Comparison of ENCODE assay signal across 8 cellular contexts in the genomic region with DNA sequence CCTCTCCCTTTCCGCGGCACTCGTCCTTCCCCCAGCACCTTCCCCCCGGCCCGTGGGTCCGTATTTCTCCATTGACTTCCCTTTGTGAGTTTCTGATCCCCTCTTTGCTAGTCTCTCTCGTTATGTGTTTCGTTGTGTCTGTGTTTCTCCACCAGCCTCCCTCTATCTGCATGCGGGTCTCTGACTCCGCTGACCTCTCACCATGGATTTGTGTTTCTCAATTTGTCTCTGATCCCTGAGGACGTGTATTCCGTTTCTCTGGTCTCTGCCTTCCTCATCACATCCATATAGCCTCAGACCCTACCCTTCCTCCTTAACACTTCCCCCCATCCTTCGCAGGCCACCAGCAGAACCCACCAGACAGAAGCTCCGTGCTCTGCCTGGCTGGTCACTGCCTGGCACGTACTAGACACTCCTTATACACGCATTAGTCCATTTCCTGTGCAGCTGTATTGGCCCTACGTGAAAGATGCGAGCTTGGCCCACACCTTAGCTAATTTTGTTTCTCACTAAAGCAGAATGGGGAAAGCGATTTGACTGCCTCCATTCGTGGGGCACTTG. TPM values are rescaled to one million over a fixed set of nuclear protein-coding genes. Genes with fewer than 3 reads are reported as not detected.
DNase-seq lines count a peak whose midpoint lies in the region; ATAC-seq and FAIRE-seq lines count a peak whose summit lies in the region.

No MANE protein-coding gene starts in this region.

- 2 to 4% (median 3%) methylated on average over 20 of the region's 20 CpGs for WGBS in small intestine, 3 donors

- H3K36me3 Mint-ChIP-seq in activated naive CD8-positive, alpha-beta T cell treated with anti-CD3 and anti-CD28 coated beads, Interleukin-2, amount 10 ng/mL, durations not matched to agents 7 days and 5 days: peaks cover 9% of the 10 kb centered on the region

- H3K9me3 ChIP-seq in iPS-20b (ENCODE audit: insufficient read depth, low read depth, low read length) (no peaks in the 10 kb centered on the region), small intestine (ENCODE audit: control insufficient read depth, low read depth) (no peaks in the 10 kb centered on the region)

- POLR2A ChIA-PET in activated naive CD8-positive, alpha-beta T cell treated with anti-CD3 and anti-CD28 coated beads, Interleukin-2, amount 10 ng/mL, durations not matched to agents 7 days and 5 days (lab: Charles Lee): interaction anchor here (1.6 kb wide), 1 partner anchor 8 kb away, joined by 6 read pairs; the partner anchor contains the start of gene TMED9

- no peaks in the 10 kb centered on the region for H3K27me3 Mint-ChIP-seq in activated naive CD8-positive, alpha-beta T cell treated with anti-CD3 and anti-CD28 coated beads, Interleukin-2, amount 10 ng/mL, durations not matched to agents 7 days and 5 days

- ATAC-seq in HG03159 (IDR thresholded peaks at IDR 0.05; ENCODE audit: unreplicated experiment): peak; percentile 7
- no peak for ATAC-seq in activated naive CD8-positive, alpha-beta T cell treated with anti-CD3 and anti-CD28 coated beads, Interleukin-2, amount 10 ng/mL, durations not matched to agents 7 days and 5 days (ENCODE audit: low read depth)
- no peak for ATAC-seq in GM18520 (IDR thresholded peaks at IDR 0.05; ENCODE audit: unreplicated experiment)
- no peak for ATAC-seq in GM21447 (IDR thresholded peaks at IDR 0.05; ENCODE audit: unreplicated experiment)

- peaks cover 24% of the 10 kb centered on the region for H3K4me1 Mint-ChIP-seq in activated naive CD8-positive, alpha-beta T cell treated with anti-CD3 and anti-CD28 coated beads, Interleukin-2, amount 10 ng/mL, durations not matched to agents 7 days and 5 days

- FAIRE-seq in small intestine (lab: Jason Lieb, UNC): no peak

- DNase-seq in COLO668 (lab: John Stamatoyannopoulos, UW; ENCODE audit: unreplicated experiment) (peak; percentile 8), small intestine (no peak), putamen (ENCODE audit: low spot score) (no peak)
- no peak for DNase-seq in activated naive CD8-positive, alpha-beta T cell treated with anti-CD3 and anti-CD28 coated beads, Interleukin-2, amount 10 ng/mL, durations not matched to agents 7 days and 5 days

- H3K4me1 ChIP-seq in iPS-20b (ENCODE audit: insufficient read depth, low read length) (no peaks in the 10 kb centered on the region), small intestine (ENCODE audit: control insufficient read depth in 2 of 2, insufficient read depth in 1 of 2, low read depth in 1 of 2, low read length in 1 of 2) (no peaks in the 10 kb centered on the region)

- H3K4me3 Mint-ChIP-seq in activated naive CD8-positive, alpha-beta T cell treated with anti-CD3 and anti-CD28 coated beads, Interleukin-2, amount 10 ng/mL, durations not matched to agents 7 days and 5 days: peak overlapping the region; percentile 99

- H3K9ac ChIP-seq in iPS-20b (ENCODE audit: low read depth, low read length): peak overlapping the region; percentile 89

- H3K4me3 ChIP-seq in iPS-20b (ENCODE audit: low read length) (peak overlapping the region; percentile 92), small intestine (ENCODE audit: low read depth in 1 of 2, low read length in 2 of 2) (peak overlapping the region; percentile 68 to 79)

- peak overlapping the region; percentile 95 for H3K27ac Mint-ChIP-seq in activated naive CD8-positive, alpha-beta T cell treated with anti-CD3 and anti-CD28 coated beads, Interleukin-2, amount 10 ng/mL, durations not matched to agents 7 days and 5 days

- H3K27me3 ChIP-seq in iPS-20b (ENCODE audit: insufficient read depth, low read length) (peaks cover 17% of the 10 kb centered on the region), small intestine (ENCODE audit: control insufficient read depth in 2 of 2, insufficient read depth in 2 of 2, low read length in 2 of 2) (no peaks in the 10 kb centered on the region)

- H3K36me3 ChIP-seq in iPS-20b (ENCODE audit: insufficient read depth, low read depth, low read length) (peaks cover 18% of the 10 kb centered on the region), small intestine (ENCODE audit: control insufficient read depth in 2 of 2, insufficient read depth in 2 of 2, low read length in 2 of 2) (peaks cover 3 to 8% of the 10 kb centered on the region in 2 donors)

- H3K27ac ChIP-seq in iPS-20b (ENCODE audit: low read length): no peak overlapping the region
- H3K27ac ChIP-seq in small intestine (ENCODE audit: low read depth in 1 of 2, low read length in 1 of 2): peak overlapping the region; percentile 75 to 87

- no peaks in the 10 kb centered on the region for H3K9me3 Mint-ChIP-seq in activated naive CD8-positive, alpha-beta T cell treated with anti-CD3 and anti-CD28 coated beads, Interleukin-2, amount 10 ng/mL, durations not matched to agents 7 days and 5 days

RNA-seq across cellular contexts. Expression of gene B4GALT7, which starts 0.6 kb away (rescaled TPM):
- 10 to 100 TPM; 26.2 to 28.5 TPM for total RNA-seq in activated naive CD8-positive, alpha-beta T cell treated with anti-CD3 and anti-CD28 coated beads, Interleukin-2, amount 10 ng/mL, durations not matched to agents 7 days and 5 days
- 10 to 100 TPM; 10.5 to 29.0 (median 22.7) TPM for polyA plus RNA-seq in small intestine

RNA-seq across cellular contexts. Expression of gene TMED9, which starts 8.5 kb away (rescaled TPM):
- total RNA-seq in activated naive CD8-positive, alpha-beta T cell treated with anti-CD3 and anti-CD28 coated beads, Interleukin-2, amount 10 ng/mL, durations not matched to agents 7 days and 5 days: 10 to 100 TPM; 81.0 to 83.2 TPM
- 100 to 1,000 TPM in 1 of 3 donors, 10 to 100 TPM in 2; 34.9 to 183 (median 44.6) TPM for polyA plus RNA-seq in small intestine

RNA-seq across cellular contexts. Expression of gene FAM193B, which starts 46.2 kb away (rescaled TPM):
- 100 to 1,000 TPM; 142 to 153 TPM for total RNA-seq in activated naive CD8-positive, alpha-beta T cell treated with anti-CD3 and anti-CD28 coated beads, Interleukin-2, amount 10 ng/mL, durations not matched to agents 7 days and 5 days
- polyA plus RNA-seq in small intestine: 100 to 1,000 TPM in 2 of 3 donors, 10 to 100 TPM in 1; 68.7 to 336 (median 239) TPM
